10 cellular contexts compared by ENCODE assay signal in the genomic region with DNA sequence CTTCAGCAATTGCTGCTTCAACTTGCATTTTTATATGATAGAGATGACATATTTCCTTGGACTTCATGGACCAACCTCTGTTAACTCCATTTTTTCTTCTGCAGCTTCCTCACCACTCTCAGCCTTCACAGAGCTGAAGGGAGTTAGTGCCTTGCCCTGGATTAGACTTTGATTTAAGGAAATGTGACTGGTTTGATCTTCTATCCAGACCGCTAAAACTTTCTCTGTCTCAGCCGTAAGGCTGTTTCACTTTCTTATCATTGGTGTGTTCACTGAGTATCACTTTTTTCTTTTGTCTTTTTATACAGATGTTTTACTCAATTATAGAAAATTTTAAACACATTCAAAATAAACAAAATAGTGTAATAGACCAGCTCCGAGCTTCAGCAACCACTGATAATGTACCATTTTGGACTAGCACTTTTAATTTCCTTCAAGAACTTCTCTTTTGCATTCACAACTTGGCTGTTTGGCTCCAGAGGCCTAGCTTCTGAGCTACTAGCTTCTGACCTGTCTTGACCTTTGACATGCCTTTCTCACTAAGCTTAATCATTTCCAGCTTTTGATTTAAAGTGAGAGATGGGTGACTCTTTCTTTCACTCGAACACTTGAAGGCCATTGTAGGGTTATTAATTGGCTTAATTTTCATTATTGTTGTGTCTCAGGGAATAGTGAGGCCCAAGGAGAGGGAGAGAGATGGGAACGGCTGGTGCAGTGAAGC. TPM values are rescaled to one million over a fixed set of nuclear protein-coding genes. Genes with fewer than 3 reads are reported as not detected.
DNase-seq lines count a peak whose midpoint lies in the region; ATAC-seq and TF ChIP-seq lines count a peak whose summit lies in the region.
"Had no signal": no experiment of that assay in that cellular context is flagged by ENCODE, and none has a peak within 500 bp of the region (broad histone marks: within the 10 kb centered on the region; RNA-seq: fewer than 3 reads in every experiment).

No MANE protein-coding gene starts in this region.

- peaks cover 11% of the 10 kb centered on the region for H3K36me3 Mint-ChIP-seq in activated CD4-positive, alpha-beta T cell treated with anti-CD3 and anti-CD28 coated beads for 36 hours (ENCODE audit: low read depth)
- H3K36me3 Mint-ChIP-seq in activated T-helper 17 cell treated with anti-CD3 and anti-CD28 coated beads, Interleukin-2, amount 50 U/mL, for 72 hours (ENCODE audit: low read depth), result peaks cover 12% of the 10 kb centered on the region

- H3K4me1 Mint-ChIP-seq in activated CD4-positive, alpha-beta T cell treated with anti-CD3 and anti-CD28 coated beads for 36 hours, result peaks cover 93% of the 10 kb centered on the region
- H3K4me1 Mint-ChIP-seq in activated T-helper 17 cell treated with anti-CD3 and anti-CD28 coated beads, Interleukin-2, amount 50 U/mL, for 72 hours, result peaks cover 64% of the 10 kb centered on the region

- TF ChIP-seq POLR2A in gastrocnemius medialis (IDR thresholded peaks at IDR 0.05), result no peak

- no peaks in the 10 kb centered on the region for H3K27me3 Mint-ChIP-seq in activated CD4-positive, alpha-beta T cell treated with anti-CD3 and anti-CD28 coated beads for 36 hours
- H3K27me3 Mint-ChIP-seq in activated T-helper 17 cell treated with anti-CD3 and anti-CD28 coated beads, Interleukin-2, amount 50 U/mL, for 72 hours, result no peaks in the 10 kb centered on the region

- H3K27me3 ChIP-seq in gastrocnemius medialis, result no peaks in the 10 kb centered on the region

- H3K9me3 ChIP-seq in gastrocnemius medialis, result no peaks in the 10 kb centered on the region

- intact Hi-C loops in activated CD4-positive, alpha-beta T cell treated with anti-CD3 and anti-CD28 coated beads for 36 hours (cut with DNase I, micrococcal nuclease), result loop anchor here (1.0 to 10.0 kb wide), 9 partner anchors 8 to 1061 kb away; partner anchors contain the start of gene DENND1B (in 1 of the 2)
- intact Hi-C loops in gastrocnemius medialis (cut with DNase I; ENCODE audit: low total_unique reads), result no loop called here

- CTCF ChIA-PET in activated CD4-positive, alpha-beta T cell treated with anti-CD3 and anti-CD28 coated beads for 36 hours (lab: Charles Lee), result interaction anchor here (0.7 to 2.1 kb wide), 7 partner anchors 10 to 548 kb away, joined by 3 to 14 read pairs (median 6); partner anchors contain the start of gene NEK7

- no peaks in the 10 kb centered on the region for H3K36me3 ChIP-seq in gastrocnemius medialis

- peak; percentile 65 for ATAC-seq in activated CD4-positive, alpha-beta T cell treated with anti-CD3 and anti-CD28 coated beads for 36 hours
- ATAC-seq in HG02870 (IDR thresholded peaks at IDR 0.05; ENCODE audit: unreplicated experiment), result peak; percentile 37
- ATAC-seq in activated T-helper 17 cell treated with anti-CD3 and anti-CD28 coated beads, Interleukin-2, amount 50 U/mL, for 72 hours (replicated peaks), result peak; percentile 60
- ATAC-seq in gastrocnemius medialis, result no peak

- peak; percentile 36 for DNase-seq in activated CD4-positive, alpha-beta T cell treated with anti-CD3 and anti-CD28 coated beads for 36 hours
- no peak for DNase-seq in activated CD4-positive, alpha-beta T cell treated with anti-CD3 and anti-CD28 coated beads for 48 hours
- no peak for DNase-seq in gastrocnemius medialis
- DNase-seq in NCI-H187 treated with DMSO at 0.1 percent for 48 hours (lab: John Stamatoyannopoulos, UW), result no peak
- DNase-seq in pons (ENCODE audit: low spot score), result no peak
- DNase-seq in NK-92 (lab: John Stamatoyannopoulos, UW; ENCODE audit: unreplicated experiment), result no peak
- DNase-seq: kidney, NCI-H1105 treated with DMSO at 0.1 percent for 48 hours had no signal

- H3K4me3 Mint-ChIP-seq in activated CD4-positive, alpha-beta T cell treated with anti-CD3 and anti-CD28 coated beads for 36 hours, result peak overlapping the region; percentile 53
- peak overlapping the region; percentile 87 for H3K4me3 Mint-ChIP-seq in activated T-helper 17 cell treated with anti-CD3 and anti-CD28 coated beads, Interleukin-2, amount 50 U/mL, for 72 hours

- no peak for TF ChIP-seq CTCF in gastrocnemius medialis (IDR thresholded peaks at IDR 0.05 in 4 of 5, conservative IDR thresholded peaks at IDR 0.05 in 1 of 5)

- no peak overlapping the region for H3K4me3 ChIP-seq in gastrocnemius medialis

- H3K4me1 ChIP-seq in gastrocnemius medialis, result peaks cover 44 to 89% of the 10 kb centered on the region in 2 donors

- H3K9me3 Mint-ChIP-seq in activated CD4-positive, alpha-beta T cell treated with anti-CD3 and anti-CD28 coated beads for 36 hours (ENCODE audit: low read depth), result no peaks in the 10 kb centered on the region
- H3K9me3 Mint-ChIP-seq in activated T-helper 17 cell treated with anti-CD3 and anti-CD28 coated beads, Interleukin-2, amount 50 U/mL, for 72 hours, result no peaks in the 10 kb centered on the region

- POLR2A ChIA-PET in activated CD4-positive, alpha-beta T cell treated with anti-CD3 and anti-CD28 coated beads for 36 hours (lab: Charles Lee), result interaction anchor here (0.6 to 1.2 kb wide), 6 partner anchors 10 to 516 kb away, joined by 3 to 5 read pairs (median 3); no protein-coding TSS in a partner anchor

- H3K27ac Mint-ChIP-seq in activated CD4-positive, alpha-beta T cell treated with anti-CD3 and anti-CD28 coated beads for 36 hours, result peak overlapping the region; percentile 93
- peak overlapping the region; percentile 96 for H3K27ac Mint-ChIP-seq in activated T-helper 17 cell treated with anti-CD3 and anti-CD28 coated beads, Interleukin-2, amount 50 U/mL, for 72 hours

- in situ Hi-C loops in gastrocnemius medialis (cut with MboI; ENCODE audit: low sequenced_read_pairs in 4 of 4), result loop anchor here in 1 of 4 donors (25.0 kb wide), 1 partner anchor 254 kb away; the partner anchor contains the start of genes C1orf53 and LHX9

- peak overlapping the region in 3 of 4 donors; percentile 52 to 70 (median 67) for H3K27ac ChIP-seq in gastrocnemius medialis

RNA-seq across cellular contexts. Expression of gene NEK7, which starts 9.3 kb away (rescaled TPM):
- 10 to 100 TPM; 46.9 to 49.0 TPM for total RNA-seq in activated CD4-positive, alpha-beta T cell treated with anti-CD3 and anti-CD28 coated beads for 36 hours
- 10 to 100 TPM; 64.3 to 76.9 TPM for total RNA-seq in activated T-helper 17 cell treated with anti-CD3 and anti-CD28 coated beads, Interleukin-2, amount 50 U/mL, for 72 hours
- total RNA-seq in gastrocnemius medialis, result 100 to 1,000 TPM in 3 of 4 donors, 10 to 100 TPM in 1; 98.1 to 152 (median 118) TPM

Comparison
In these comparisons a context has a peak if more than half of its experiments do, and no peak if none do; other contexts are left out.
1. ATAC-seq: peak in activated CD4-positive, alpha-beta T cell treated with anti-CD3 and anti-CD28 coated beads for 36 hours (single experiment), HG02870 (single experiment) and activated T-helper 17 cell treated with anti-CD3 and anti-CD28 coated beads, Interleukin-2, amount 50 U/mL, for 72 hours (single experiment); none in gastrocnemius medialis (0 of 2).